In genomic region chr17:41578538-41578937, GRCh38 we compare ENCODE assay signal across 1 cellular context.
TF ChIP-seq lines count a peak whose summit lies in the region.

No MANE protein-coding gene starts in this region.

TF ChIP-seq in H1, 55 proteins besides CTCF, POLR2A, EP300 and RAD21:
- TF ChIP-seq ASH2L (IDR thresholded peaks at IDR 0.05; ENCODE audit: low read length) (no peak), MAFK (IDR thresholded peaks at IDR 0.05; ENCODE audit: low read depth, low read length) (no peak), KDM5A (IDR thresholded peaks at IDR 0.05; ENCODE audit: low read length) (no peak), KDM1A (IDR thresholded peaks at IDR 0.05; ENCODE audit: borderline replicate concordance, low read length) (no peak), CHD7 (IDR thresholded peaks at IDR 0.05; ENCODE audit: insufficient replicate concordance, low read length) (no peak), FOSL1 (IDR thresholded peaks at IDR 0.05; ENCODE audit: insufficient read depth, low read depth, low read length) (no peak), JUND (IDR thresholded peaks at IDR 0.05; ENCODE audit: low read length) (no peak), TCF12 (IDR thresholded peaks at IDR 0.05; ENCODE audit: low read depth, low read length) (no peak), CREB1 (IDR thresholded peaks at IDR 0.05) (no peak), E2F6 (IDR thresholded peaks at IDR 0.05) (no peak), CBX8 (IDR thresholded peaks at IDR 0.05; ENCODE audit: borderline replicate concordance, low read depth, low read length) (no peak), SP4 (IDR thresholded peaks at IDR 0.05; ENCODE audit: low read length) (no peak), BRCA1 (IDR thresholded peaks at IDR 0.05; ENCODE audit: low read depth, low read length) (no peak), POU5F1 (IDR thresholded peaks at IDR 0.05; ENCODE audit: low read depth, low read length) (no peak)
